Comparison of ENCODE assay signal across 9 cellular contexts in the genomic region with DNA sequence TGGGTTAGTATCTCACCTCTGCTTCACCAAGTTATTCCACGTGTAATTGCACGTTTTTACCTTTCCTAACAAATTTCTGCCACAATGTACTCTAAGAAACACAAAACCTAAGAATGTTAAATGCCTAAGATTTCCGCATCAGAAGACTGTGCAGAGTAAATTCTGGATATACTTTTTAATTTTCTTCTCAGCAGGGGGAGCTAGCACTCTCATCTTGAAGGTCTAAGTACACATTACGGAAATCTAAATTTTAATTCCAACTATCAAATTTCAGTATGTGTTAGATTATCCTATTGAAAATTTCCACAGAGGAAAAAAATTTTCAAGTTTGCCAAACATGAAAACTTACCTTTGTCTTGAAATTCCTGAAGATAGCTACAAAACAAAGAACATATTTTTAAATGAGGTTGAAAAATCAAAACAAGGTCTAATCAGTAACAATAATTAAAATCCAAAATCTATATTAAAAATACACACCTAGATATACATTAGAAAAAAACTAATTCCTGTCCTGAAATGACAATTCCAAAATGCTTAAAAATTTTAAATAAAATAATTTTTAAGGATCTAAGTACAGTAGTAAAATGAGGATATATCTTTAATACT. TPM values are rescaled to one million over a fixed set of nuclear protein-coding genes. Genes with fewer than 3 reads are reported as not detected.
DNase-seq lines count a peak whose midpoint lies in the region; ATAC-seq, FAIRE-seq and TF ChIP-seq lines count a peak whose summit lies in the region.
"Had no signal": no experiment of that assay in that cellular context is flagged by ENCODE, and none has a peak within 500 bp of the region (broad histone marks: within the 10 kb centered on the region; RNA-seq: fewer than 3 reads in every experiment).

No MANE protein-coding gene starts in this region.

- H3K4me1 Mint-ChIP-seq in activated naive CD4-positive, alpha-beta T cell treated with anti-CD3 and anti-CD28 coated beads, Interleukin-2, amount 10 ng/mL, durations not matched to agents 7 days and 5 days, result no peaks in the 10 kb centered on the region

- peak; percentile 32 to 53 for DNase-seq in NCI-H2081 (lab: John Stamatoyannopoulos, UW)
- no peak for DNase-seq in NCI-H2081 treated with DMSO at 0.1 percent for 48 hours (lab: John Stamatoyannopoulos, UW)
- DNase-seq in NCI-H2227 (lab: John Stamatoyannopoulos, UW; ENCODE audit: unreplicated experiment), result peak; percentile 29
- DNase-seq in bronchial epithelial cell (ENCODE audit: low read depth), result peak; percentile 50
- peak; percentile 87 for DNase-seq in medulla oblongata (ENCODE audit: extremely low spot score)
- DNase-seq in activated naive CD4-positive, alpha-beta T cell treated with anti-CD3 and anti-CD28 coated beads, Interleukin-2, amount 10 ng/mL, durations not matched to agents 7 days and 5 days, result no peak

- peak; percentile 38 for TF ChIP-seq CTCF in bronchial epithelial cell (IDR thresholded peaks at IDR 0.05; ENCODE audit: insufficient read depth, low read length, severe bottlenecking)

- no peaks in the 10 kb centered on the region for H3K36me3 Mint-ChIP-seq in activated naive CD4-positive, alpha-beta T cell treated with anti-CD3 and anti-CD28 coated beads, Interleukin-2, amount 10 ng/mL, durations not matched to agents 7 days and 5 days

- FAIRE-seq in bronchial epithelial cell (lab: Jason Lieb, UNC), result no peak

- no peak overlapping the region for H3K27ac Mint-ChIP-seq in activated naive CD4-positive, alpha-beta T cell treated with anti-CD3 and anti-CD28 coated beads, Interleukin-2, amount 10 ng/mL, durations not matched to agents 7 days and 5 days

- H3K36me3 ChIP-seq in bronchial epithelial cell (ENCODE audit: control insufficient read depth, insufficient read depth, low read length), result no peaks in the 10 kb centered on the region
- H3K36me3 ChIP-seq: BLaER1 treated with 17β-estradiol and CSF1 and Interleukin-3, amounts not matched to agents 10 nM and 100 nM had no signal

- no peak overlapping the region for H3K4me3 Mint-ChIP-seq in activated naive CD4-positive, alpha-beta T cell treated with anti-CD3 and anti-CD28 coated beads, Interleukin-2, amount 10 ng/mL, durations not matched to agents 7 days and 5 days

- peaks cover 32% of the 10 kb centered on the region for H3K27me3 Mint-ChIP-seq in activated naive CD4-positive, alpha-beta T cell treated with anti-CD3 and anti-CD28 coated beads, Interleukin-2, amount 10 ng/mL, durations not matched to agents 7 days and 5 days

- ATAC-seq in activated CD4-positive, CD25-positive, alpha-beta regulatory T cell treated with anti-CD3 and anti-CD28 coated beads, Interleukin-2, amount 50 U/mL, for 24 hours, result no peak
- ATAC-seq in GM18867 (IDR thresholded peaks at IDR 0.05; ENCODE audit: unreplicated experiment), result no peak

- no peaks in the 10 kb centered on the region for H3K9me3 Mint-ChIP-seq in activated naive CD4-positive, alpha-beta T cell treated with anti-CD3 and anti-CD28 coated beads, Interleukin-2, amount 10 ng/mL, durations not matched to agents 7 days and 5 days

- no peak overlapping the region for H3K4me3 ChIP-seq in bronchial epithelial cell (ENCODE audit: low read depth, low read length)
- H3K4me3 ChIP-seq: BLaER1 treated with 17β-estradiol and CSF1 and Interleukin-3, amounts not matched to agents 10 nM and 100 nM had no signal

- CTCF ChIA-PET in activated naive CD4-positive, alpha-beta T cell treated with anti-CD3 and anti-CD28 coated beads, Interleukin-2, amount 10 ng/mL, durations not matched to agents 7 days and 5 days (lab: Charles Lee), result interaction anchor here (1.0 kb wide), 3 partner anchors 151 to 309 kb away, joined by 3 read pairs; partner anchors contain the start of gene HOXA5

- peaks cover 21% of the 10 kb centered on the region for H3K27me3 ChIP-seq in bronchial epithelial cell (ENCODE audit: control insufficient read depth, insufficient read depth, low read length)

RNA-seq across cellular contexts. Expression of gene SKAP2, which starts 10.5 kb away (rescaled TPM):
- total RNA-seq in bronchial epithelial cell, result 2.1 and 3.3 TPM in 2 replicates

Comparison
In these comparisons a context has a peak if more than half of its experiments do, and no peak if none do; other contexts are left out.
1. DNase-seq: peak in NCI-H2081 (2 of 2), NCI-H2227 (single experiment), bronchial epithelial cell (single experiment) and medulla oblongata (single experiment); none in NCI-H2081 treated with DMSO at 0.1 percent for 48 hours (single experiment) and activated naive CD4-positive, alpha-beta T cell treated with anti-CD3 and anti-CD28 coated beads, Interleukin-2, amount 10 ng/mL, durations not matched to agents 7 days and 5 days (single experiment).